2 cellular contexts compared by ENCODE assay signal in genomic region chr11:96002754-96003290, GRCh38.
TF ChIP-seq lines count a peak whose summit lies in the region.

No MANE protein-coding gene starts in this region.

TF ChIP-seq in HepG2, 621 proteins besides CTCF, POLR2A, EP300 and RAD21:
- no peak for TF ChIP-seq ZNF678 (CRISPR knock-in tag; IDR thresholded peaks at IDR 0.05)
- peak; percentile 50 for TF ChIP-seq CREB1 (IDR thresholded peaks at IDR 0.05)
- TF ChIP-seq CREB1 (CRISPR knock-in tag; IDR thresholded peaks at IDR 0.05) = no peak
- no peak for TF ChIP-seq DRAP1 (CRISPR knock-in tag; IDR thresholded peaks at IDR 0.05)
- TF ChIP-seq ZBTB10 (CRISPR knock-in tag; IDR thresholded peaks at IDR 0.05; ENCODE audit: borderline replicate concordance) = no peak
- TF ChIP-seq KAT7 (CRISPR knock-in tag; IDR thresholded peaks at IDR 0.05; ENCODE audit: borderline replicate concordance) = no peak
- TF ChIP-seq ZNF263 (CRISPR knock-in tag; IDR thresholded peaks at IDR 0.05) = peak; percentile 49; the same call in 1 of the 2 replicates
- TF ChIP-seq HNRNPK (IDR thresholded peaks at IDR 0.05; ENCODE audit: low read depth, low read length, poor library complexity, severe bottlenecking) = peak; percentile 12

TF ChIP-seq in K562, 482 proteins besides CTCF, POLR2A, EP300 and RAD21:
- 0 out of 4 replicates have a peak, but pooled peaks of 1 of the 2 experiments have one; percentile 21 for TF ChIP-seq KDM1A (IDR thresholded peaks at IDR 0.05)
- peak; percentile 84 for TF ChIP-seq ZNF263 (CRISPR knock-in tag; IDR thresholded peaks at IDR 0.05; ENCODE audit: borderline replicate concordance)
- peak in 1 of 2 experiments; percentile 55; a peak in 1 of 4 replicates for TF ChIP-seq HDAC1 (IDR thresholded peaks at IDR 0.05)
- TF ChIP-seq SPI1 (IDR thresholded peaks at IDR 0.05; ENCODE audit: borderline replicate concordance, low read depth, low read length) = no peak
- peak; percentile 39; the same call in 1 of the 2 replicates for TF ChIP-seq YBX1 (IDR thresholded peaks at IDR 0.05)
